ENCODE assay signal across 8 cellular contexts in genomic region chr14:95432152-95433093, GRCh38.
DNase-seq lines count a peak whose midpoint lies in the region; ATAC-seq, FAIRE-seq and TF ChIP-seq lines count a peak whose summit lies in the region.

No MANE protein-coding gene starts in this region.

- POLR2A ChIA-PET in A549 (lab: Yijun Ruan, JAX) (no interaction called here), SK-N-SH (lab: Yijun Ruan, JAX) (no interaction called here)

- peaks cover 6% of the 10 kb centered on the region for H3K4me1 Mint-ChIP-seq in glutamatergic neuron (ENCODE audit: low read depth, unreplicated experiment)

- H3K9ac ChIP-seq in SK-N-SH: no peak overlapping the region

- no peaks in the 10 kb centered on the region for H3K79me2 ChIP-seq in SK-N-SH (ENCODE audit: insufficient read depth)

- ATAC-seq in A549 (peak; percentile 84 to 96), HG03025 (IDR thresholded peaks at IDR 0.05; ENCODE audit: low FRiP score, unreplicated experiment) (no peak)

- TF ChIP-seq RAD21 in A549 (conservative IDR thresholded peaks at IDR 0.05 in 1 of 2, IDR thresholded peaks at IDR 0.05 in 1 of 2) (peak; percentile 86 to 93), SK-N-SH (IDR thresholded peaks at IDR 0.05; ENCODE audit: low read length) (peak; percentile 90)

- TF ChIP-seq EP300 in A549 (IDR thresholded peaks at IDR 0.05): no peak
- TF ChIP-seq EP300 in SK-N-SH (IDR thresholded peaks at IDR 0.05; ENCODE audit: borderline replicate concordance in 1 of 2, low read depth in 1 of 2, low read length in 1 of 2): no peak

- H3K27me3 Mint-ChIP-seq in glutamatergic neuron (ENCODE audit: unreplicated experiment): peaks cover 4% of the 10 kb centered on the region

- TF ChIP-seq CTCF in A549 (IDR thresholded peaks at IDR 0.05): peak; percentile 88
- peak; percentile 87 for TF ChIP-seq CTCF in SK-N-SH (IDR thresholded peaks at IDR 0.05)
- peak; percentile 77 for TF ChIP-seq CTCF in glutamatergic neuron (IDR thresholded peaks at IDR 0.05; ENCODE audit: partially characterized antibody, unreplicated experiment)
- TF ChIP-seq CTCF in retinal pigment epithelial cell (conservative IDR thresholded peaks at IDR 0.05; ENCODE audit: low read depth, low read length): peak; percentile 88

- H3K4me2 ChIP-seq in A549: no peak overlapping the region
- no peak overlapping the region for H3K4me2 ChIP-seq in SK-N-SH

- no peak overlapping the region for H3K4me3 Mint-ChIP-seq in glutamatergic neuron (ENCODE audit: unreplicated experiment)

- no peaks in the 10 kb centered on the region for H4K20me1 ChIP-seq in SK-N-SH (ENCODE audit: insufficient read depth)

- CTCF ChIA-PET in A549 (lab: Yijun Ruan, JAX): interaction anchor here (0.5 to 4.4 kb wide), 57 partner anchors 8 to 1381 kb away, joined by 3 to 53 read pairs (median 4); no protein-coding TSS in a partner anchor
- CTCF ChIA-PET in SK-N-SH (lab: Yijun Ruan, JAX): interaction anchor here (0.6 to 3.1 kb wide), 95 partner anchors 8 to 1007 kb away, joined by 3 to 72 read pairs (median 4); partner anchors contain the start of genes CLMN, DICER1, GLRX5 and SYNE3

- H3K27ac Mint-ChIP-seq in glutamatergic neuron (ENCODE audit: unreplicated experiment): peak overlapping the region; percentile 87

- H3F3A ChIP-seq in SK-N-SH (replicated peaks; ENCODE audit: insufficient read depth): no peaks in the 10 kb centered on the region

- H3K4me1 ChIP-seq in A549 (no peaks in the 10 kb centered on the region), SK-N-SH (ENCODE audit: control insufficient read depth in 1 of 2, insufficient read depth in 2 of 2, low read depth in 1 of 2, low read length in 1 of 2) (peaks cover 0 to 15% of the 10 kb centered on the region in 2 experiments; a peak in 1 of 4 replicates)

- DNase-seq in A549 (ENCODE audit: low read depth in 1 of 2, low spot score in 1 of 2) (peak; percentile 37 to 65), HCEC 1CT (peak; percentile 17), SK-N-SH (peak; percentile 87), glutamatergic neuron (peak; percentile 88), retinal pigment epithelial cell (ENCODE audit: low read depth) (no peak), SKM-1 (lab: John Stamatoyannopoulos, UW; ENCODE audit: unreplicated experiment) (no peak)
- DNase-seq in activated naive CD4-positive, alpha-beta T cell treated with anti-CD3 and anti-CD28 coated beads, Interleukin-2, amount 50 U/mL, for 16 hours: no peak

- no peak for FAIRE-seq in A549 (lab: Jason Lieb, UNC)

- H3K27ac ChIP-seq in A549 (peak overlapping the region; percentile 38 to 71; a peak in 4 of 6 replicates), SK-N-SH (ENCODE audit: low read depth in 2 of 2, low read length in 1 of 2) (no peak overlapping the region; a peak in 1 of 4 replicates)

- peaks cover 15% of the 10 kb centered on the region for H3K36me3 Mint-ChIP-seq in glutamatergic neuron (ENCODE audit: unreplicated experiment)

- H3K36me3 ChIP-seq in SK-N-SH (replicated peaks in 1 of 2; ENCODE audit: control insufficient read depth in 1 of 2, insufficient read depth in 2 of 2, low read length in 1 of 2): peaks cover 0 to 7% of the 10 kb centered on the region in 2 experiments

- H3K9me2 ChIP-seq in SK-N-SH: no peaks in the 10 kb centered on the region

- H2AFZ ChIP-seq in SK-N-SH (ENCODE audit: low read depth): no peak overlapping the region

- H3K9me3 Mint-ChIP-seq in glutamatergic neuron (ENCODE audit: unreplicated experiment): peaks cover 8% of the 10 kb centered on the region

- WGBS in A549 (ENCODE audit: missing lambda C conversion rate): 24% methylated on average over 17 of the region's 20 CpGs
- 37% methylated on average over 11 of the region's 20 CpGs for WGBS in SK-N-SH (ENCODE audit: low lambda C conversion rate)

- no peak overlapping the region for H3K4me3 ChIP-seq in A549
- H3K4me3 ChIP-seq in SK-N-SH (ENCODE audit: low read depth in 2 of 2, low read length in 1 of 2): peak overlapping the region in 1 of 2 experiments; percentile 17; a peak in 1 of 4 replicates
- H3K4me3 ChIP-seq in retinal pigment epithelial cell (ENCODE audit: low read length): no peak overlapping the region

- H3K9me3 ChIP-seq in A549 (no peaks in the 10 kb centered on the region), SK-N-SH (0 out of 2 replicates have a peak, but pooled peaks cover 3% of the 10 kb centered on the region)

- TF ChIP-seq POLR2A in A549 (IDR thresholded peaks at IDR 0.05; ENCODE audit: low read length): no peak

- no peaks in the 10 kb centered on the region for H3K27me3 ChIP-seq in SK-N-SH (ENCODE audit: insufficient read depth)

TF ChIP-seq in A549, 52 proteins besides CTCF, POLR2A, EP300 and RAD21:
- TF ChIP-seq SMC3 (IDR thresholded peaks at IDR 0.05): peak; percentile 80
- no peak for TF ChIP-seq PHF8 (IDR thresholded peaks at IDR 0.05; ENCODE audit: borderline replicate concordance, low read depth)

TF ChIP-seq in SK-N-SH, 30 proteins besides CTCF, POLR2A, EP300 and RAD21:
- TF ChIP-seq SMC3 (IDR thresholded peaks at IDR 0.05; ENCODE audit: low read depth, low read length): peak; percentile 85
- TF ChIP-seq GABPA (IDR thresholded peaks at IDR 0.05; ENCODE audit: low read depth): no peak
- no peak for TF ChIP-seq ZBTB33 (IDR thresholded peaks at IDR 0.05; ENCODE audit: borderline replicate concordance, low read depth)

Comparison
In these comparisons a context has a peak if more than half of its experiments do, and no peak if none do; other contexts are left out.
1. DNase-seq: peak in A549 (2 of 2), HCEC 1CT (single experiment), SK-N-SH (single experiment) and glutamatergic neuron (single experiment); none in retinal pigment epithelial cell (single experiment), activated naive CD4-positive, alpha-beta T cell treated with anti-CD3 and anti-CD28 coated beads, Interleukin-2, amount 50 U/mL, for 16 hours (single experiment) and SKM-1 (single experiment).
2. H3K27ac ChIP-seq: peak in A549 (2 of 2); none in SK-N-SH (0 of 2).
3. Of the 12 proteins assayed by ChIP-seq in both A549 and SK-N-SH: peak only in A549: none; only in SK-N-SH: none; in both: CTCF, RAD21 and SMC3; in neither: 9.
4. Peak in every context shown above with its lines, with median percentiles within 50 percentile points of each other: CTCF ChIP-seq.